8 cellular contexts compared by ENCODE assay signal in genomic region chr1:234731371-234732085, GRCh38.
DNase-seq lines count a peak whose midpoint lies in the region; ATAC-seq, FAIRE-seq and TF ChIP-seq lines count a peak whose summit lies in the region.

No MANE protein-coding gene starts in this region.

- FAIRE-seq in bronchial epithelial cell (lab: Jason Lieb, UNC) = no peak

- H3K4me1 ChIP-seq in HCT116 (ENCODE audit: control insufficient read depth in 1 of 2, insufficient read depth in 2 of 2, low read length in 2 of 2) (peaks cover 15 to 27% of the 10 kb centered on the region in 2 experiments), PC-3 (ENCODE audit: insufficient read depth, low read length) (peaks cover 35% of the 10 kb centered on the region), skeletal muscle satellite cell (ENCODE audit: control insufficient read depth, insufficient read depth, low read length) (peaks cover 47% of the 10 kb centered on the region), A673 (ENCODE audit: insufficient read depth, low read length, poor library complexity, severe bottlenecking) (peaks cover 13% of the 10 kb centered on the region)

- no peak for TF ChIP-seq POLR2A in HCT116 (IDR thresholded peaks at IDR 0.05; ENCODE audit: borderline replicate concordance, extremely low read depth, insufficient read depth, insufficient read length)

- H3K4me3 ChIP-seq in HCT116 (replicated peaks in 1 of 2; ENCODE audit: low read depth in 1 of 2, low read length in 2 of 2) (no peak overlapping the region), PC-3 (ENCODE audit: low read length) (no peak overlapping the region), bronchial epithelial cell (ENCODE audit: low read depth, low read length) (no peak overlapping the region), skeletal muscle satellite cell (ENCODE audit: low read length) (no peak overlapping the region), A673 (ENCODE audit: low read depth, low read length, poor library complexity, severe bottlenecking) (no peak overlapping the region)

- intact Hi-C loops in HCT116 (cut with micrococcal nuclease) (no loop called here), PC-3 (cut with micrococcal nuclease) (no loop called here), posterior cingulate gyrus (cut with DNase I) (no loop called here), A673 (cut with micrococcal nuclease; ENCODE audit: unreplicated experiment) (no loop called here)

- no peaks in the 10 kb centered on the region for H3K9me3 ChIP-seq in HCT116 (ENCODE audit: control insufficient read depth in 1 of 2, insufficient read depth in 1 of 2, low read depth in 1 of 2, low read length in 2 of 2)
- H3K9me3 ChIP-seq in PC-3 (ENCODE audit: low read length) = no peaks in the 10 kb centered on the region
- no peaks in the 10 kb centered on the region for H3K9me3 ChIP-seq in skeletal muscle satellite cell (replicated peaks; ENCODE audit: low read length)
- H3K9me3 ChIP-seq in A673 (ENCODE audit: low read depth, low read length, poor library complexity, severe bottlenecking) = no peaks in the 10 kb centered on the region

- H3K36me3 ChIP-seq in HCT116 (ENCODE audit: control insufficient read depth in 1 of 2, insufficient read depth in 2 of 2, low read length in 2 of 2) = no peaks in the 10 kb centered on the region
- H3K36me3 ChIP-seq in PC-3 (ENCODE audit: low read depth, low read length) = no peaks in the 10 kb centered on the region
- no peaks in the 10 kb centered on the region for H3K36me3 ChIP-seq in bronchial epithelial cell (ENCODE audit: control insufficient read depth, insufficient read depth, low read length)
- no peaks in the 10 kb centered on the region for H3K36me3 ChIP-seq in skeletal muscle satellite cell (ENCODE audit: insufficient read depth, low read length)
- H3K36me3 ChIP-seq in A673 (ENCODE audit: insufficient read depth, low read length, poor library complexity, severe bottlenecking) = no peaks in the 10 kb centered on the region

- BruUV-seq in HCT116 (replicated peaks; lab: Mats Ljungman, UMichigan) (no TSS peak), PC-3 (replicated peaks; lab: Mats Ljungman, UMichigan) (no TSS peak), A673 (replicated peaks; lab: Mats Ljungman, UMichigan) (no TSS peak)

- peak; percentile 18; the same call in 1 of the 2 replicates for TF ChIP-seq RAD21 in HCT116 (IDR thresholded peaks at IDR 0.05; ENCODE audit: low read depth)

- H3K27me3 ChIP-seq in HCT116 (ENCODE audit: insufficient read depth, low read length) = no peaks in the 10 kb centered on the region
- no peaks in the 10 kb centered on the region for H3K27me3 ChIP-seq in PC-3 (ENCODE audit: low read length)
- no peaks in the 10 kb centered on the region for H3K27me3 ChIP-seq in bronchial epithelial cell (ENCODE audit: control insufficient read depth, insufficient read depth, low read length)
- no peaks in the 10 kb centered on the region for H3K27me3 ChIP-seq in skeletal muscle satellite cell (ENCODE audit: control insufficient read depth, insufficient read depth, low read length)
- no peaks in the 10 kb centered on the region for H3K27me3 ChIP-seq in A673 (replicated peaks; ENCODE audit: insufficient read depth, low read depth, low read length, poor library complexity)

- H3K9me2 ChIP-seq in HCT116 (ENCODE audit: insufficient read depth) (no peaks in the 10 kb centered on the region), PC-3 (replicated peaks; ENCODE audit: low read length) (no peaks in the 10 kb centered on the region)

- POLR2A ChIA-PET in HCT116 (lab: Charles Lee) (no interaction called here), PC-3 (lab: Charles Lee; ENCODE audit: unreplicated experiment) (no interaction called here), HEK293T (lab: Yijun Ruan, JAX) (interaction anchor here (0.7 to 0.8 kb wide), 2 partner anchors 14 to 227 kb away, joined by 3 read pairs; no protein-coding TSS in a partner anchor), A673 (lab: Charles Lee; ENCODE audit: low non-redundant PET) (no interaction called here)

- RAD21 ChIA-PET in HCT116 (lab: Charles Lee; ENCODE audit: low non-redundant PET in 1 of 2, low total read pairs in 2 of 2, uncharacterized antibody in 2 of 2, unreplicated experiment in 2 of 2) = no interaction called here

- TF ChIP-seq CTCF in GM13976 (IDR thresholded peaks at IDR 0.05; ENCODE audit: borderline replicate concordance, control extremely low read depth, extremely low read depth, insufficient read depth, missing control alignments) (no peak), HCT116 (IDR thresholded peaks at IDR 0.05 in 2 of 3, conservative IDR thresholded peaks at IDR 0.05 in 1 of 3; ENCODE audit: borderline replicate concordance in 1 of 3, insufficient read depth in 1 of 3, low read depth in 2 of 3, low read length in 2 of 3) (no peak), PC-3 (conservative IDR thresholded peaks at IDR 0.05; ENCODE audit: low read depth, low read length) (no peak), bronchial epithelial cell (IDR thresholded peaks at IDR 0.05; ENCODE audit: insufficient read depth, low read length, severe bottlenecking) (no peak), A673 (conservative IDR thresholded peaks at IDR 0.05; ENCODE audit: low read depth, low read length) (no peak)

- DNase-seq in GM13976 (ENCODE audit: low spot score) = peak; percentile 82
- DNase-seq in HCT116 (ENCODE audit: low read depth, low spot score) = peak; percentile 21
- DNase-seq in PC-3 = peak; percentile 87
- DNase-seq in bronchial epithelial cell (ENCODE audit: low read depth) = peak; percentile 98
- no peak for DNase-seq in posterior cingulate gyrus
- no peak for DNase-seq in HEK293T (ENCODE audit: extremely low spot score)
- DNase-seq in A673 (ENCODE audit: low spot score) = no peak

- no peaks in the 10 kb centered on the region for H3F3A ChIP-seq in PC-3 (ENCODE audit: low read length, unreplicated experiment)

- in situ Hi-C loops in GM13976 (cut with MboI; ENCODE audit: low sequenced_read_pairs, unreplicated experiment) = loop anchor here (25.0 kb wide), 2 partner anchors 106 to 244 kb away; partner anchors contain the start of gene TARBP1

- peak overlapping the region; percentile 40 for H3K4me2 ChIP-seq in HCT116 (ENCODE audit: low read length)
- peak overlapping the region; percentile 60 for H3K4me2 ChIP-seq in PC-3 (ENCODE audit: low read length)
- peak overlapping the region; percentile 15 for H3K4me2 ChIP-seq in skeletal muscle satellite cell (ENCODE audit: low read length)

- no peaks in the 10 kb centered on the region for H3K79me2 ChIP-seq in HCT116 (ENCODE audit: insufficient read depth, low read length)
- no peaks in the 10 kb centered on the region for H3K79me2 ChIP-seq in PC-3 (ENCODE audit: low read length)

- H3K27ac ChIP-seq in HCT116 (ENCODE audit: low read depth, low read length) (no peak overlapping the region), PC-3 (ENCODE audit: low read length) (peak overlapping the region; percentile 97), A673 (ENCODE audit: low read depth, low read length, poor library complexity, severe bottlenecking) (no peak overlapping the region)

- peak; percentile 46; the same call in 1 of the 2 replicates for ATAC-seq in HCT116
- peak; percentile 88 for ATAC-seq in PC-3

- H4K20me1 ChIP-seq in HCT116 (ENCODE audit: insufficient read depth) (no peaks in the 10 kb centered on the region), PC-3 (ENCODE audit: low read length) (no peaks in the 10 kb centered on the region)

- H3K9ac ChIP-seq in HCT116 (ENCODE audit: low read length) (no peak overlapping the region), PC-3 (ENCODE audit: low read length) (peak overlapping the region; percentile 62), skeletal muscle satellite cell (ENCODE audit: low read depth, low read length) (peak overlapping the region; percentile 62)

- CTCF ChIA-PET in HCT116 (lab: Charles Lee) = no interaction called here
- CTCF ChIA-PET in PC-3 (lab: Charles Lee) = interaction anchor here (0.7 kb wide), 1 partner anchor 119 kb away, joined by 7 read pairs; no protein-coding TSS in a partner anchor
- CTCF ChIA-PET in HEK293T (lab: Yijun Ruan, JAX) = interaction anchor here (0.6 to 1.2 kb wide), 2 partner anchors 167 to 352 kb away, joined by 3 read pairs; no protein-coding TSS in a partner anchor
- CTCF ChIA-PET in A673 (lab: Charles Lee) = no interaction called here

- H2AFZ ChIP-seq in HCT116 (ENCODE audit: low read depth, low read length, poor library complexity, severe bottlenecking) (no peak overlapping the region), PC-3 (ENCODE audit: low read length) (peak overlapping the region; percentile 51)

TF ChIP-seq in HCT116, 20 proteins besides CTCF, POLR2A, EP300 and RAD21 (continues in another document):
- TF ChIP-seq JUND (IDR thresholded peaks at IDR 0.05) = peak; percentile 51; the same call in 1 of the 2 replicates

TF ChIP-seq in HEK293T, 16 proteins besides CTCF, POLR2A, EP300 and RAD21:
- TF ChIP-seq L3MBTL2 (conservative IDR thresholded peaks at IDR 0.05) = no peak
- no peak for TF ChIP-seq TARDBP (IDR thresholded peaks at IDR 0.05)
- TF ChIP-seq SUZ12 (IDR thresholded peaks at IDR 0.05) = no peak
- TF ChIP-seq, protein P1, sequence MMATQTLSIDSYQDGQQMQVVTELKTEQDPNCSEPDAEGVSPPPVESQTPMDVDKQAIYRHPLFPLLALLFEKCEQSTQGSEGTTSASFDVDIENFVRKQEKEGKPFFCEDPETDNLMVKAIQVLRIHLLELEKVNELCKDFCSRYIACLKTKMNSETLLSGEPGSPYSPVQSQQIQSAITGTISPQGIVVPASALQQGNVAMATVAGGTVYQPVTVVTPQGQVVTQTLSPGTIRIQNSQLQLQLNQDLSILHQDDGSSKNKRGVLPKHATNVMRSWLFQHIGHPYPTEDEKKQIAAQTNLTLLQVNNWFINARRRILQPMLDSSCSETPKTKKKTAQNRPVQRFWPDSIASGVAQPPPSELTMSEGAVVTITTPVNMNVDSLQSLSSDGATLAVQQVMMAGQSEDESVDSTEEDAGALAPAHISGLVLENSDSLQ (IDR thresholded peaks at IDR 0.05) = no peak
- TF ChIP-seq FOXM1 (IDR thresholded peaks at IDR 0.05; ENCODE audit: borderline replicate concordance) = no peak
- no peak for TF ChIP-seq SP1 (IDR thresholded peaks at IDR 0.05)
- no peak for TF ChIP-seq CTBP1 (IDR thresholded peaks at IDR 0.05; ENCODE audit: borderline replicate concordance)
- no peak for TF ChIP-seq NFRKB (IDR thresholded peaks at IDR 0.05)

Comparison
In these comparisons a context has a peak if more than half of its experiments do, and no peak if none do; other contexts are left out.
1. DNase-seq: peak in GM13976 (single experiment), HCT116 (single experiment), PC-3 (single experiment) and bronchial epithelial cell (single experiment); none in posterior cingulate gyrus (0 of 10), HEK293T (single experiment) and A673 (single experiment).
2. CTCF ChIA-PET loops: an anchor here in PC-3 (0.7 kb wide) and HEK293T (0.6 to 1.2 kb wide); none called in HCT116 and A673.
3. Peak in every context shown above with its lines, with median percentiles within 50 percentile points of each other: H3K4me2 ChIP-seq.